ENCODE assay signal across 8 cellular contexts in the genomic region with DNA sequence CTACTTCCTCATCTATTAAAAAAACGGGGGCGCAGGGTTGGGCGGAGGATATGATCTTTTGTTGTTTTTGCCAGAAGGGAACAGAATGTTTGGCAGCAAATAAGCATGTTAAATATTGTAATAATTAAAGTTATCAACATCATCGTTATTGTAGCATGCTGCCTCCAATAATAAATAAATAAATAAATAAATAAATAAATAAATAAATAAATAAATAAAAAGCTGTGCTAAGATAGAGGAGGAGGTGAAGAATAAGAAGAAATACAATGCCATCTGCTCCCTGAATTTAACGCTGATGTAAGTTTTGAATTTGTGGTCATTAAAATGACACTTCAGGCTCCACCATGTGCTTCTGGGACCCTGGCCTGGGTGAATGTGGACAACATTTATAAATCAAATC.
"Had no signal": no experiment of that assay in that cellular context is flagged by ENCODE, and none has a peak within 500 bp of the region (broad histone marks: within the 10 kb centered on the region; RNA-seq: fewer than 3 reads in every experiment).

No MANE protein-coding gene starts in this region.

- FAIRE-seq: G401.6, GM12878, GM12891, GM12892, GM18507, GM19239 had no signal

- ATAC-seq: GM12878 had no signal

- DNase-seq: GDM1, GF-D8 had no signal

- H3K4me3 ChIP-seq: GM12878 had no signal
